8 cellular contexts compared by ENCODE assay signal in the genomic region with DNA sequence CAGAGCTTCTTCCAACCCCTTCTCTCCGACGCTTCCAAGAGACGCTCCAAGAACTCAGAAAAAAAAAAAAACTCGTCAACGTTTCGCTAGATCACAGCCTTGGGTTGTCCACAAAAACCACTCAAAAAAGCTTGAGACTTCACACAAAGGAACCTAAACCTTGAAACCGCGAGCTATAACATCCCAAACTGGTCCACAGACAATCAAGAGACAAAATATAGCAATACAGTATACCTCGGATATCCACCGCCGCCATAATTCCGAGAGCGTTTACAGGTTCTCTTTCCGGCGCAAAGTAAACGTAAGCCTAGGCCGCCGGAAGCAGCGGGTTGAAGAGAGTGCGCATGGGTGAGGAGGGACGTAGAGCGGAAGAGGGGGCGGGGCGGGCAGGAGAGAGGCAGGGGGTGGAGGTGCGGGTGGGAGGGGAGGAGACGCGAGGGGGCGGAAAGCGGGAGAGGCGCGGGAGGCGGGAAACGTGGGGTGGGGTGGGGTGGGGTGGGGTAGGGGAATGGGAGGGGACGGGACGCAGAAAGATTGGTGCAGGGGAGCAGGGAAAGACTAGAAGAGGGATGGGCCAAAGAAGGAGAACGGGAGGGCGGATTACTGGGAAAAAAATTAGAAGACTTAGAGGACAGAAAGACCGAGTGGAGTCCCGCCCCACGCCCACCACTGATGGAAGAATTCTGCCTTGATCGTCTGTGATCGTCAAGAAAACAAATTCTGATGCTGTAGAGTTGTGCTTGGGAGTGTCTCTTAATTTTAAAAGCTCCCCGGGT. TPM values are rescaled to one million over a fixed set of nuclear protein-coding genes. Genes with fewer than 3 reads are reported as not detected.
DNase-seq lines count a peak whose midpoint lies in the region; ATAC-seq and TF ChIP-seq lines count a peak whose summit lies in the region.

A gene with protein sequence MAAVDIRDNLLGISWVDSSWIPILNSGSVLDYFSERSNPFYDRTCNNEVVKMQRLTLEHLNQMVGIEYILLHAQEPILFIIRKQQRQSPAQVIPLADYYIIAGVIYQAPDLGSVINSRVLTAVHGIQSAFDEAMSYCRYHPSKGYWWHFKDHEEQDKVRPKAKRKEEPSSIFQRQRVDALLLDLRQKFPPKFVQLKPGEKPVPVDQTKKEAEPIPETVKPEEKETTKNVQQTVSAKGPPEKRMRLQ (minus strand): TSS at position 274 of the 776 bp plus-strand sequence. CDS start 18 bp downstream, at position 256.

- WGBS in testis, 2 donors, result 1% methylated on average over 29 to 39 of the region's 43 CpGs

- H3K27ac ChIP-seq in SU-DHL-6 (ENCODE audit: low read depth, low read length) (peak within 1 kb of the TSS; percentile 59), testis (peak within 1 kb of the TSS; percentile 19 to 86)

- peak; percentile 90 for ATAC-seq in HG02623 (IDR thresholded peaks at IDR 0.05; ENCODE audit: unreplicated experiment)
- peak; percentile 100 for ATAC-seq in Right ventricle myocardium inferior

- H3K27ac Mint-ChIP-seq in activated naive CD8-positive, alpha-beta T cell treated with anti-CD3 and anti-CD28 coated beads for 36 hours, result peak within 1 kb of the TSS; percentile 96
- peak within 1 kb of the TSS; percentile 99 for H3K27ac Mint-ChIP-seq in osteocyte (ENCODE audit: unreplicated experiment)

- no peaks in the 10 kb centered on the region for H3K9me3 Mint-ChIP-seq in activated naive CD8-positive, alpha-beta T cell treated with anti-CD3 and anti-CD28 coated beads for 36 hours
- no peaks in the 10 kb centered on the region for H3K9me3 Mint-ChIP-seq in osteocyte (ENCODE audit: unreplicated experiment)

- H3K4me3 Mint-ChIP-seq in activated naive CD8-positive, alpha-beta T cell treated with anti-CD3 and anti-CD28 coated beads for 36 hours, result peak within 1 kb of the TSS; percentile 99
- H3K4me3 Mint-ChIP-seq in osteocyte (ENCODE audit: unreplicated experiment), result peak within 1 kb of the TSS; percentile 99

- no peaks in the 10 kb centered on the region for H3K27me3 ChIP-seq in SU-DHL-6 (ENCODE audit: low read length)
- H3K27me3 ChIP-seq in testis, result no peaks in the 10 kb centered on the region

- peak within 1 kb of the TSS; percentile 100 for H3K4me3 ChIP-seq in GM08714 (ENCODE audit: low read length)
- H3K4me3 ChIP-seq in SU-DHL-6 (ENCODE audit: insufficient read depth, low read length, poor library complexity, severe bottlenecking), result peak within 1 kb of the TSS; percentile 100
- H3K4me3 ChIP-seq in testis, result peak within 1 kb of the TSS; percentile 81 to 86

- peaks cover 12% of the 10 kb centered on the region for H3K4me1 Mint-ChIP-seq in activated naive CD8-positive, alpha-beta T cell treated with anti-CD3 and anti-CD28 coated beads for 36 hours
- peaks cover 22% of the 10 kb centered on the region for H3K4me1 Mint-ChIP-seq in osteocyte (ENCODE audit: unreplicated experiment)

- intact Hi-C loops in Right ventricle myocardium inferior (cut with DNase I), result loop anchor here (5.0 kb wide), 1 partner anchor 217 kb away; no protein-coding TSS in a partner anchor
- intact Hi-C loops in testis (cut with DNase I; ENCODE audit: low total_unique reads), result no loop called here

- H3K4me1 ChIP-seq in testis, result peaks cover 7% of the 10 kb centered on the region

- H4K20me1 ChIP-seq in SU-DHL-6 (ENCODE audit: low read depth, low read length), result 0 out of 2 replicates have a peak, but pooled peaks cover 9% of the 10 kb centered on the region

- DNase-seq in NCI-H1417 treated with DMSO at 0.1 percent for 48 hours (lab: John Stamatoyannopoulos, UW), result peak; percentile 78
- peak; percentile 91 for DNase-seq in activated naive CD8-positive, alpha-beta T cell treated with anti-CD3 and anti-CD28 coated beads for 36 hours
- peak; percentile 96 for DNase-seq in Right ventricle myocardium inferior (ENCODE audit: missing footprints)
- peak; percentile 95 for DNase-seq in osteocyte (ENCODE audit: extremely low spot score, unreplicated experiment)
- DNase-seq in testis, result peak; percentile 95

- H3K36me3 Mint-ChIP-seq in activated naive CD8-positive, alpha-beta T cell treated with anti-CD3 and anti-CD28 coated beads for 36 hours, result peaks cover 2% of the 10 kb centered on the region
- no peaks in the 10 kb centered on the region for H3K36me3 Mint-ChIP-seq in osteocyte (ENCODE audit: unreplicated experiment)

- H3K9ac ChIP-seq in SU-DHL-6 (ENCODE audit: low read length), result peak within 1 kb of the TSS; percentile 97

- H3F3A ChIP-seq in SU-DHL-6 (ENCODE audit: insufficient read depth), result peaks cover 29% of the 10 kb centered on the region

- TF ChIP-seq POLR2A in testis (IDR thresholded peaks at IDR 0.05), result no peak

- TF ChIP-seq CTCF in SU-DHL-6 (IDR thresholded peaks at IDR 0.05; ENCODE audit: insufficient read depth, low read length, poor library complexity, severe bottlenecking) (no peak), osteocyte (IDR thresholded peaks at IDR 0.05) (no peak), testis (IDR thresholded peaks at IDR 0.05) (no peak)

- peaks cover 4% of the 10 kb centered on the region; the same call in 1 of the 2 replicates for H3K36me3 ChIP-seq in SU-DHL-6 (ENCODE audit: low read length)
- H3K36me3 ChIP-seq in testis (ENCODE audit: low read depth, missing control alignments), result no peaks in the 10 kb centered on the region

- H2AFZ ChIP-seq in SU-DHL-6 (ENCODE audit: low read depth, low read length, severe bottlenecking), result peak within 1 kb of the TSS; percentile 99

- H3K79me2 ChIP-seq in SU-DHL-6 (ENCODE audit: insufficient read depth, low read length), result peaks cover 49% of the 10 kb centered on the region

- H3K4me2 ChIP-seq in SU-DHL-6 (ENCODE audit: low read depth, low read length, poor library complexity, severe bottlenecking), result peak within 1 kb of the TSS; percentile 100

- peaks cover 5% of the 10 kb centered on the region for H3K27me3 Mint-ChIP-seq in activated naive CD8-positive, alpha-beta T cell treated with anti-CD3 and anti-CD28 coated beads for 36 hours
- H3K27me3 Mint-ChIP-seq in osteocyte (ENCODE audit: unreplicated experiment), result peaks cover 6% of the 10 kb centered on the region

- H3K9me2 ChIP-seq in SU-DHL-6 (replicated peaks; ENCODE audit: insufficient read depth, low read length), result no peaks in the 10 kb centered on the region

- H3K9me3 ChIP-seq in SU-DHL-6 (ENCODE audit: insufficient read depth, low read length) (no peaks in the 10 kb centered on the region), testis (no peaks in the 10 kb centered on the region)

RNA-seq across cellular contexts. Expression of the gene that starts here (rescaled TPM):
- 10 to 100 TPM; 62.3 to 66.6 TPM for total RNA-seq in activated naive CD8-positive, alpha-beta T cell treated with anti-CD3 and anti-CD28 coated beads for 36 hours
- 16.7 TPM for total RNA-seq in Right ventricle myocardium inferior
- total RNA-seq in osteocyte, result 36.1 and 39.7 TPM in 2 replicates
- total RNA-seq in testis, result 10 to 100 TPM; 60.6 to 63.0 TPM
- polyA plus RNA-seq in testis (ENCODE audit: insufficient read depth, low read depth, low replicate concordance), result 24.8 TPM

Comparison
In these comparisons a context has a peak if more than half of its experiments do, and no peak if none do; other contexts are left out.
1. Peak in every context shown above with its lines: DNase-seq, ATAC-seq, H3K4me3 ChIP-seq and H3K27ac ChIP-seq.